23 cellular contexts compared by ENCODE assay signal in the genomic region with DNA sequence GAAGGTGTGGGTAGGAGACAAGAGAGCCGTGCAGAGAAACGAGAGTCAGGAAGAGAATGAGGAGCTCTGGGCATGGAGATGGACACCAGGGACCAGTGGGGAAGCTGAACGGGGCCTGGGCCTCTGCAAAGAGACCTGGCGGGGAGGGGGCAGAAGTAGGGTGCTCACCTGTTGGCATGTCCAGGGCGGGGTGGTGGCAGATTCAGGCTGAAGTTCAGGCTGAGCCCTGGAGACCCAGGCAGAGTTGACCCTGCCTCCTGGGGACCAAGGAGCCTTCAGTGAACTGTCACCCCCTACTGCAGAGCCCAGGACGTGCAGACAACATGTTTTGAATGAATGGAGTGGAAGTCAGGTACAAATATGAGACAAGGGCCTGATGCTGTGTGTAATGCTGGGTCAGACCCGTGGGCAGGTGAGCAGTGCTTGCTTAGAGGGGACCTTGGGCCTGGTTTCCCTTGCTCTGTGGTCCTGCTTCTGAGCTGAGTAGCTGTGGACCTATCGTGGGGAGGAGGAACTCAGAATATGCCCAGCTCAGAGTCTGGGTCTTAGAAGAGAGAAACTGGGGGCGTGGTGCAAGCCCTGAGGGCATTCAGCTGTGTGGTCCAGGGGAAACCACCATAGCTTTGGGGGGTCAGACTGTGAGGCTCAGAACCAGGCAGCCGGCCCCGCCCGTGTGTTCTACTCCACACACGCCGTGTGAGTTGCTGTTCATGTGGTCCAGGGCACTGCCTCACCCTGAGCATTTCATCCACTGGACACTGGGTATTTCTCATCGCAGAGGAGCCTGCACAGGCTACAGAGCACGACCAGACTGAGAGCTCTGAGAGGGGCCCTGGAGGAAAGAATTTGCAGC. TPM values are rescaled to one million over a fixed set of nuclear protein-coding genes. Genes with fewer than 3 reads are reported as not detected.
"Had no signal": no experiment of that assay in that cellular context is flagged by ENCODE, and none has a peak within 500 bp of the region (broad histone marks: within the 10 kb centered on the region; RNA-seq: fewer than 3 reads in every experiment).

No MANE protein-coding gene starts in this region.

- H3K36me3 ChIP-seq: brain microvascular endothelial cell, left lung, right atrium auricular region, stomach had no signal

- H3K4me3 ChIP-seq: coronary artery, left lung, mucosa of descending colon, right atrium auricular region, stomach, testis had no signal

- ATAC-seq: activated T-cell treated with anti-CD3 and anti-CD28 coated beads, Interleukin-2, amount 50 U/mL, for 4 hours; esophagus mucosa; left lung; mucosa of descending colon; naive thymus-derived CD4-positive, alpha-beta T cell had no signal

- H3K27ac ChIP-seq: brain microvascular endothelial cell, coronary artery, left lung, right atrium auricular region, testis had no signal

- H3K27ac Mint-ChIP-seq: activated naive CD8-positive, alpha-beta T cell treated with anti-CD3 and anti-CD28 coated beads for 36 hours; progenitor cell of endocrine pancreas had no signal

- H3K27me3 Mint-ChIP-seq: activated naive CD8-positive, alpha-beta T cell treated with anti-CD3 and anti-CD28 coated beads for 36 hours; central memory CD8-positive, alpha-beta T cell; progenitor cell of endocrine pancreas had no signal

- H3K9me3 ChIP-seq: left lung, mucosa of descending colon, right atrium auricular region, stomach, testis had no signal

- DNase-seq: activated CD4-positive, alpha-beta T cell treated with anti-CD3 and anti-CD28 coated beads for 1 hour; activated CD4-positive, alpha-beta T cell treated with anti-CD3 and anti-CD28 coated beads, Interleukin-2, amount 50 U/mL, for 48 hours; activated gamma-delta T cell; activated naive CD8-positive, alpha-beta T cell treated with anti-CD3 and anti-CD28 coated beads for 36 hours; activated T-cell treated with anti-CD3 and anti-CD28 coated beads, Interleukin-2, amount 50 U/mL, for 4 hours; amygdala; brain microvascular endothelial cell; hippocampal formation; naive thymus-derived CD4-positive, alpha-beta T cell; small intestine; stomach; T-helper 1 cell; T1000; testis had no signal

- H3K4me1 Mint-ChIP-seq: central memory CD8-positive, alpha-beta T cell had no signal

- H3K9me3 Mint-ChIP-seq: activated naive CD8-positive, alpha-beta T cell treated with anti-CD3 and anti-CD28 coated beads for 36 hours; activated T-cell treated with anti-CD3 and anti-CD28 coated beads, Interleukin-2, amount 50 U/mL, for 4 hours; central memory CD8-positive, alpha-beta T cell; naive thymus-derived CD4-positive, alpha-beta T cell had no signal

- H3K27me3 ChIP-seq: brain microvascular endothelial cell, left lung, right atrium auricular region, stomach, testis had no signal

- H3K4me3 Mint-ChIP-seq: activated naive CD8-positive, alpha-beta T cell treated with anti-CD3 and anti-CD28 coated beads for 36 hours; activated T-cell treated with anti-CD3 and anti-CD28 coated beads, Interleukin-2, amount 50 U/mL, for 4 hours; central memory CD8-positive, alpha-beta T cell; naive thymus-derived CD4-positive, alpha-beta T cell had no signal

- H3K36me3 Mint-ChIP-seq: activated naive CD8-positive, alpha-beta T cell treated with anti-CD3 and anti-CD28 coated beads for 36 hours; naive thymus-derived CD4-positive, alpha-beta T cell had no signal

RNA-seq across cellular contexts. Expression of a gene that starts 21.3 kb away (rescaled TPM):
- total RNA-seq: activated naive CD8-positive, alpha-beta T cell treated with anti-CD3 and anti-CD28 coated beads for 36 hours; activated T-cell treated with anti-CD3 and anti-CD28 coated beads, Interleukin-2, amount 50 U/mL, for 4 hours; glomerular endothelial cell; right atrium auricular region; ureter had no signal
- polyA plus RNA-seq: stomach had no signal
